Comparison of ENCODE assay signal across 11 cellular contexts in the genomic region with DNA sequence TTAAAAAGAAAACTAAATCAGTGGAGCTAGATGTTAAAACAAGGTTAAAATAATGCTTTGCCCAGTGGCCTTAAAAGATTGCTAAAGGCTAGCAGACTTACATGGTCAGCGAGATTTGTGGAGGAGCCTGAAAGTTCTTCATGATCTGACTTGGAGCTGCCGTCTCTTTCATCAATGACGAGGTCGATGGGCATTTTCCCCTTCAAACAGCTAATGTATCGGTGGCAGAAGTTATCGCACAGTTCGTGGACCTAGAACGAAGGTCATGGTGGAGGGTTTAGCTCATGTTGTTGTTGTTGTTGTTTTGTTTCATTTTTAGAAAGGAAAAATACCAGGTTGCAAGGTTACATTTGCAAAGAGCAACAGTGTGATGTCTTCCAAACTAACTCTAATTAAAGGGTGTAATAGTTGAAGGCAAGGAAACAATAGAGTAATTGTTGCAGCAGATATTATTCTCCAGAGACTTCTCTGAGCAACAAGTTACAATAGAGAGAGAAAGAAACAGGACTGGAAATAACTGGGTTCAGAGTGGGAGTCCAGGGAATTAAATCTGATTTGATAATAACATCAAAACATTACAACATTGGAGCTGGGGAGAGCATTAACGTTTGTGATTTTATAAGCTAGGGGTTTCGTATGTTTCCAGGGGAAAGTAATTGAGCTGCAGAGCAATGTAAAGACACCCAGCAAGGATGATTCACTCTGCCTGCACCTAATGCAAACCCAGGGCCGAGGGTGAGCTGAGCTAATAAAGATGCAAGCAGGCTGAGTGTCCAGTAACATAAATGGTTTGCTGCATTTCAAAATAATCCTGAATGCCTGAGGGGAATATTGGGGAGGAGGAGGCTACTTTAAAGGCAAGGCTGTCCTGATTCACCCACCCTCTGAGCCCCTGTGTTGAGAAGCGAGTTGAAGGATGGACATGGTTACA. TPM values are rescaled to one million over a fixed set of nuclear protein-coding genes. Genes with fewer than 3 reads are reported as not detected.
DNase-seq lines count a peak whose midpoint lies in the region; ATAC-seq and TF ChIP-seq lines count a peak whose summit lies in the region.
"Had no signal": no experiment of that assay in that cellular context is flagged by ENCODE, and none has a peak within 500 bp of the region (broad histone marks: within the 10 kb centered on the region; RNA-seq: fewer than 3 reads in every experiment).

No MANE protein-coding gene starts in this region.

- H3K27ac ChIP-seq in SK-N-SH (ENCODE audit: low read depth in 2 of 2, low read length in 1 of 2) (peak overlapping the region; percentile 93 to 99), neural progenitor cell (no peak overlapping the region)

- H3K4me1 ChIP-seq in BE2C = peaks cover 11% of the 10 kb centered on the region
- peaks cover 0 to 4% of the 10 kb centered on the region in 2 experiments; a peak in 2 of 4 replicates for H3K4me1 ChIP-seq in SK-N-SH (ENCODE audit: control insufficient read depth in 1 of 2, insufficient read depth in 2 of 2, low read depth in 1 of 2, low read length in 1 of 2)
- H3K4me1 ChIP-seq in neural progenitor cell = peaks cover 47% of the 10 kb centered on the region

- peaks cover 6% of the 10 kb centered on the region for H3K36me3 Mint-ChIP-seq in neural progenitor cell
- no peaks in the 10 kb centered on the region for H3K36me3 Mint-ChIP-seq in activated T-cell treated with anti-CD3 and anti-CD28 coated beads, Interleukin-2, amount 50 U/mL, for 24 hours (ENCODE audit: low read depth)

- 12% methylated on average over 12 of the region's 12 CpGs for WGBS in SK-N-SH (ENCODE audit: low lambda C conversion rate)

- ATAC-seq in HG03196 (IDR thresholded peaks at IDR 0.05; ENCODE audit: unreplicated experiment) (no peak), GM21381 (IDR thresholded peaks at IDR 0.05; ENCODE audit: unreplicated experiment) (no peak)
- no peak for ATAC-seq in stimulated activated naive CD8-positive, alpha-beta T cell treated with anti-CD3 and anti-CD28 coated beads, Interleukin-15, amount 100 ng/mL, for 72 hours

- H3K9me3 Mint-ChIP-seq in neural progenitor cell = no peaks in the 10 kb centered on the region
- H3K9me3 Mint-ChIP-seq in stimulated activated naive CD8-positive, alpha-beta T cell treated with anti-CD3 and anti-CD28 coated beads, Interleukin-15, amount 100 ng/mL, for 72 hours = no peaks in the 10 kb centered on the region
- H3K9me3 Mint-ChIP-seq in activated T-cell treated with anti-CD3 and anti-CD28 coated beads, Interleukin-2, amount 50 U/mL, for 24 hours = no peaks in the 10 kb centered on the region
- H3K9me3 Mint-ChIP-seq: activated B cell treated with CpG ODN at 0.5 μM for 24 hours had no signal

- H3K9ac ChIP-seq in SK-N-SH = peak overlapping the region; percentile 98
- H3K9ac ChIP-seq in neural progenitor cell = no peak overlapping the region

- no peak for TF ChIP-seq RAD21 in SK-N-SH (IDR thresholded peaks at IDR 0.05; ENCODE audit: low read length)

- peaks cover 25% of the 10 kb centered on the region; the same call in 1 of the 2 replicates for H4K20me1 ChIP-seq in SK-N-SH (ENCODE audit: insufficient read depth)
- peaks cover 16% of the 10 kb centered on the region for H4K20me1 ChIP-seq in neural progenitor cell (ENCODE audit: low read depth)

- POLR2A ChIA-PET in SK-N-SH (lab: Yijun Ruan, JAX) = interaction anchor here (1.0 to 3.1 kb wide), 6 partner anchors 8 to 17 kb away, joined by 3 to 16 read pairs (median 8); no protein-coding TSS in a partner anchor

- H3K79me2 ChIP-seq in SK-N-SH (ENCODE audit: insufficient read depth) (peaks cover 98% of the 10 kb centered on the region), neural progenitor cell (ENCODE audit: low read depth) (peaks cover 28% of the 10 kb centered on the region)

- H3F3A ChIP-seq in SK-N-SH (replicated peaks; ENCODE audit: insufficient read depth) = peaks cover 20% of the 10 kb centered on the region
- peaks cover 40% of the 10 kb centered on the region for H3F3A ChIP-seq in neural progenitor cell (ENCODE audit: low read depth)

- H3K27me3 Mint-ChIP-seq in neural progenitor cell (ENCODE audit: insufficient read depth, low read depth) = peaks cover 48% of the 10 kb centered on the region
- H3K27me3 Mint-ChIP-seq in stimulated activated naive CD8-positive, alpha-beta T cell treated with anti-CD3 and anti-CD28 coated beads, Interleukin-15, amount 100 ng/mL, for 72 hours = peaks cover 86% of the 10 kb centered on the region
- H3K27me3 Mint-ChIP-seq in activated T-cell treated with anti-CD3 and anti-CD28 coated beads, Interleukin-2, amount 50 U/mL, for 24 hours = peaks cover 85% of the 10 kb centered on the region

- H3K9me2 ChIP-seq in SK-N-SH = no peaks in the 10 kb centered on the region

- H3K9me3 ChIP-seq in BE2C = no peaks in the 10 kb centered on the region
- H3K9me3 ChIP-seq in SK-N-SH = no peaks in the 10 kb centered on the region
- H3K9me3 ChIP-seq in neural progenitor cell (ENCODE audit: low read depth) = no peaks in the 10 kb centered on the region

- TF ChIP-seq CTCF in BE2C (IDR thresholded peaks at IDR 0.05; ENCODE audit: low read depth, low read length) (no peak), SK-N-SH (IDR thresholded peaks at IDR 0.05) (no peak), neural progenitor cell (IDR thresholded peaks at IDR 0.05) (no peak)

- H3K4me3 Mint-ChIP-seq in neural progenitor cell = no peak overlapping the region
- no peak overlapping the region for H3K4me3 Mint-ChIP-seq in stimulated activated naive CD8-positive, alpha-beta T cell treated with anti-CD3 and anti-CD28 coated beads, Interleukin-15, amount 100 ng/mL, for 72 hours
- H3K4me3 Mint-ChIP-seq in activated T-cell treated with anti-CD3 and anti-CD28 coated beads, Interleukin-2, amount 50 U/mL, for 24 hours = no peak overlapping the region
- H3K4me3 Mint-ChIP-seq: activated B cell treated with CpG ODN at 0.5 μM for 24 hours had no signal

- peaks cover 39% of the 10 kb centered on the region for H3K4me1 Mint-ChIP-seq in neural progenitor cell
- peaks cover 34% of the 10 kb centered on the region for H3K4me1 Mint-ChIP-seq in stimulated activated naive CD8-positive, alpha-beta T cell treated with anti-CD3 and anti-CD28 coated beads, Interleukin-15, amount 100 ng/mL, for 72 hours
- H3K4me1 Mint-ChIP-seq in activated T-cell treated with anti-CD3 and anti-CD28 coated beads, Interleukin-2, amount 50 U/mL, for 24 hours (ENCODE audit: low read depth) = peaks cover 29% of the 10 kb centered on the region

- 0 out of 4 replicates have a peak, but pooled peaks of 1 of the 2 experiments have one; percentile 22 for TF ChIP-seq EP300 in SK-N-SH (IDR thresholded peaks at IDR 0.05; ENCODE audit: borderline replicate concordance in 1 of 2, low read depth in 1 of 2, low read length in 1 of 2)

- H3K27ac Mint-ChIP-seq in neural progenitor cell = no peak overlapping the region
- H3K27ac Mint-ChIP-seq in stimulated activated naive CD8-positive, alpha-beta T cell treated with anti-CD3 and anti-CD28 coated beads, Interleukin-15, amount 100 ng/mL, for 72 hours = no peak overlapping the region
- no peak overlapping the region for H3K27ac Mint-ChIP-seq in activated T-cell treated with anti-CD3 and anti-CD28 coated beads, Interleukin-2, amount 50 U/mL, for 24 hours
- H3K27ac Mint-ChIP-seq: activated B cell treated with CpG ODN at 0.5 μM for 24 hours had no signal

- H3K4me2 ChIP-seq in SK-N-SH = peak overlapping the region; percentile 91
- peak overlapping the region; percentile 96 for H3K4me2 ChIP-seq in neural progenitor cell

- peak overlapping the region; percentile 97 for H3K4me3 ChIP-seq in BE2C (ENCODE audit: low read depth, low read length)
- peak overlapping the region; percentile 74 to 92 for H3K4me3 ChIP-seq in SK-N-SH (ENCODE audit: low read depth in 2 of 2, low read length in 1 of 2)
- no peak overlapping the region for H3K4me3 ChIP-seq in neural progenitor cell

- peaks cover 77% of the 10 kb centered on the region for H3K36me3 ChIP-seq in BE2C
- peaks cover 58 to 86% of the 10 kb centered on the region in 2 experiments for H3K36me3 ChIP-seq in SK-N-SH (replicated peaks in 1 of 2; ENCODE audit: control insufficient read depth in 1 of 2, insufficient read depth in 2 of 2, low read length in 1 of 2)
- H3K36me3 ChIP-seq in neural progenitor cell = no peaks in the 10 kb centered on the region

- no peak overlapping the region for H2AFZ ChIP-seq in SK-N-SH (ENCODE audit: low read depth)
- no peak overlapping the region for H2AFZ ChIP-seq in neural progenitor cell (replicated peaks)

- DNase-seq in BE2C = peak; percentile 40
- DNase-seq in SK-N-SH = no peak
- peak; percentile 77 for DNase-seq in fibroblast of gingiva (ENCODE audit: low read depth)
- no peak for DNase-seq in neural progenitor cell (ENCODE audit: low spot score)
- no peak for DNase-seq in stimulated activated naive CD8-positive, alpha-beta T cell treated with anti-CD3 and anti-CD28 coated beads, Interleukin-15, amount 100 ng/mL, for 72 hours
- no peak for DNase-seq in activated T-cell treated with anti-CD3 and anti-CD28 coated beads, Interleukin-2, amount 50 U/mL, for 24 hours
- DNase-seq: activated B cell treated with CpG ODN at 0.5 μM for 24 hours; activated naive CD4-positive, alpha-beta T cell; NCI-H1048 had no signal

- CTCF ChIA-PET in SK-N-SH (lab: Yijun Ruan, JAX) = interaction anchor here (0.7 to 5.1 kb wide), 9 partner anchors 11 to 1805 kb away, joined by 3 to 38 read pairs (median 4); no protein-coding TSS in a partner anchor

- H3K27me3 ChIP-seq in BE2C (no peaks in the 10 kb centered on the region), SK-N-SH (ENCODE audit: insufficient read depth) (no peaks in the 10 kb centered on the region), neural progenitor cell (peaks cover 70% of the 10 kb centered on the region)

TF ChIP-seq in SK-N-SH, 30 proteins besides CTCF, POLR2A, EP300 and RAD21 (continues in another document):
- TF ChIP-seq JUND (IDR thresholded peaks at IDR 0.05) = peak; percentile 61
- 0 out of 2 replicates have a peak, but pooled peaks have one; percentile 41 for TF ChIP-seq SIN3A (IDR thresholded peaks at IDR 0.05; ENCODE audit: borderline replicate concordance, low read depth, low read length)
- TF ChIP-seq RXRA (IDR thresholded peaks at IDR 0.05; ENCODE audit: borderline replicate concordance, low read depth) = no peak; the same call in 1 of the 2 replicates
- peak; percentile 69 for TF ChIP-seq FOSL2 (IDR thresholded peaks at IDR 0.05; ENCODE audit: borderline replicate concordance, low read depth)
- TF ChIP-seq FOXJ3 (CRISPR knock-in tag; IDR thresholded peaks at IDR 0.05) = no peak
- peak; percentile 24; the same call in 1 of the 2 replicates for TF ChIP-seq POLR2AphosphoS5 (IDR thresholded peaks at IDR 0.05; ENCODE audit: low read depth, low read length)
- TF ChIP-seq TAF1 (IDR thresholded peaks at IDR 0.05; ENCODE audit: borderline replicate concordance, low read depth, low read length) = peak; percentile 65
- 0 out of 2 replicates have a peak, but pooled peaks have one; percentile 12 for TF ChIP-seq MXI1 (IDR thresholded peaks at IDR 0.05; ENCODE audit: low read depth, low read length)

RNA-seq across cellular contexts. Expression of a gene that starts 6.6 kb away (rescaled TPM):
- polyA plus RNA-seq in BE2C (2012; ENCODE audit: insufficient read depth, insufficient read length, low read depth) = 57.9 TPM
- 120 and 146 TPM in 2 replicates for polyA plus RNA-seq in SK-N-SH (2012; rRNA removed)
- 113 and 133 TPM in 2 replicates for polyA plus RNA-seq in SK-N-SH (2012; cell fraction: cytosol; rRNA removed)
- polyA plus RNA-seq in SK-N-SH (2012; cell fraction: nucleus; rRNA removed) = 253 and 311 TPM in 2 replicates
- total RNA-seq in neural progenitor cell (ENCODE audit: low replicate concordance) = 18.3 and 21.5 TPM in 2 replicates

Comparison
In these comparisons a context has a peak if more than half of its experiments do, and no peak if none do; other contexts are left out.
1. DNase-seq: peak in BE2C (single experiment) and fibroblast of gingiva (single experiment); none in SK-N-SH (single experiment), neural progenitor cell (single experiment), stimulated activated naive CD8-positive, alpha-beta T cell treated with anti-CD3 and anti-CD28 coated beads, Interleukin-15, amount 100 ng/mL, for 72 hours (0 of 2) and activated T-cell treated with anti-CD3 and anti-CD28 coated beads, Interleukin-2, amount 50 U/mL, for 24 hours (single experiment).